ENCODE assay signal across 16 cellular contexts in genomic region chr18:36527740-36528455, GRCh38.
A peak's percentile ranks its signal among the peaks of the same experiment; 100 is the strongest.
DNase-seq lines count a peak whose midpoint lies in the region; ATAC-seq and TF ChIP-seq lines count a peak whose summit lies in the region.
"Had no signal": no experiment of that assay in that cellular context is flagged by ENCODE, and none has a peak within 500 bp of the region (broad histone marks: within the 10 kb centered on the region; RNA-seq: fewer than 3 reads in every experiment).

No MANE protein-coding gene starts in this region.

- no peaks in the 10 kb centered on the region for H3K9me2 ChIP-seq in PC-9 (ENCODE audit: insufficient read depth)

- POLR2A ChIA-PET in PC-9 (lab: Charles Lee; ENCODE audit: unreplicated experiment): no interaction called here

- no peak overlapping the region for H3K4me3 ChIP-seq in left ventricle myocardium inferior
- H3K4me3 ChIP-seq in right cardiac atrium (ENCODE audit: low read length): no peak overlapping the region
- H3K4me3 ChIP-seq in PC-9: no peak overlapping the region
- H3K4me3 ChIP-seq: BLaER1 treated with 17β-estradiol and CSF1 and Interleukin-3, amounts not matched to agents 10 nM and 100 nM had no signal

- intact Hi-C loops in left ventricle myocardium inferior (cut with micrococcal nuclease): no loop called here
- intact Hi-C loops in right cardiac atrium (cut with DNase I): no loop called here
- intact Hi-C loops in PC-9 (cut with micrococcal nuclease; ENCODE audit: unreplicated experiment): no loop called here
- intact Hi-C loops in left colon (cut with DNase I, micrococcal nuclease): no loop called here

- CTCF ChIA-PET in PC-9 (lab: Charles Lee): no interaction called here

- no peaks in the 10 kb centered on the region for H4K20me1 ChIP-seq in PC-9 (ENCODE audit: insufficient read depth)
- H4K20me1 ChIP-seq: BLaER1 treated with 17β-estradiol and CSF1 and Interleukin-3, amounts not matched to agents 10 nM and 100 nM had no signal

- WGBS in right cardiac atrium: 70% methylated on average over 2 of the region's 2 CpGs

- H3F3A ChIP-seq in PC-9 (ENCODE audit: insufficient read depth, low read depth): no peaks in the 10 kb centered on the region

- H3K9me3 ChIP-seq in left ventricle myocardium inferior (replicated peaks): no peaks in the 10 kb centered on the region
- H3K9me3 ChIP-seq in right cardiac atrium (ENCODE audit: control insufficient read depth, low read length): no peaks in the 10 kb centered on the region
- no peaks in the 10 kb centered on the region for H3K9me3 ChIP-seq in PC-9 (ENCODE audit: insufficient read depth, low read depth)
- H3K9me3 ChIP-seq: BLaER1 treated with 17β-estradiol and CSF1 and Interleukin-3, amounts not matched to agents 10 nM and 100 nM had no signal

- H3K27me3 ChIP-seq in left ventricle myocardium inferior (ENCODE audit: low read depth) (no peaks in the 10 kb centered on the region), right cardiac atrium (ENCODE audit: control insufficient read depth, insufficient read depth) (no peaks in the 10 kb centered on the region), PC-9 (ENCODE audit: insufficient read depth, low read depth) (no peaks in the 10 kb centered on the region)
- H3K27me3 ChIP-seq: BLaER1 treated with 17β-estradiol and CSF1 and Interleukin-3, amounts not matched to agents 10 nM and 100 nM had no signal

- peaks cover 60% of the 10 kb centered on the region for H3K4me1 ChIP-seq in left ventricle myocardium inferior
- H3K4me1 ChIP-seq in right cardiac atrium (ENCODE audit: control insufficient read depth, insufficient read depth, low read length): peaks cover 3% of the 10 kb centered on the region
- H3K4me1 ChIP-seq in PC-9 (replicated peaks; ENCODE audit: insufficient read depth): 0 out of 2 replicates have a peak, but pooled peaks cover 8% of the 10 kb centered on the region

- H3K36me3 ChIP-seq in left ventricle myocardium inferior (no peaks in the 10 kb centered on the region), PC-9 (ENCODE audit: low read depth) (no peaks in the 10 kb centered on the region)
- H3K36me3 ChIP-seq: BLaER1 treated with 17β-estradiol and CSF1 and Interleukin-3, amounts not matched to agents 10 nM and 100 nM had no signal

- no peak for ATAC-seq in right cardiac atrium
- peak; percentile 54 for ATAC-seq in left colon

- DNase-seq in left ventricle myocardium inferior (no peak), right cardiac atrium (no peak), PC-9 (peak in 1 of 2 experiments; percentile 17), left colon (no peak), NCI-H2227 treated with DMSO at 0.1 percent for 48 hours (lab: John Stamatoyannopoulos, UW) (no peak), NCI-H2107 (lab: John Stamatoyannopoulos, UW) (no peak), T-helper 9 cell (no peak), NCI-H1105 treated with DMSO at 0.1 percent for 48 hours (lab: John Stamatoyannopoulos, UW) (no peak)
- DNase-seq: DMS 273 treated with DMSO at 0.1 percent for 48 hours; NCI-H1436 treated with DMSO at 0.1 percent for 48 hours; NCI-H2081 treated with DMSO at 0.1 percent for 48 hours; NCI-H226; NCI-H526; NK-92 treated with Interleukin-12 subunit alpha and Interleukin-12 subunit beta, amount 100 ng/mL, for 24 hours; SHP77 had no signal

- no peaks in the 10 kb centered on the region for H3K79me2 ChIP-seq in PC-9 (ENCODE audit: low read depth)

- H3K27ac ChIP-seq in left ventricle myocardium inferior (replicated peaks) (peak overlapping the region; percentile 12), right cardiac atrium (ENCODE audit: low read length) (no peak overlapping the region), PC-9 (no peak overlapping the region)
- H3K27ac ChIP-seq: BLaER1 treated with 17β-estradiol and CSF1 and Interleukin-3, amounts not matched to agents 10 nM and 100 nM had no signal

- no peak overlapping the region for H2AFZ ChIP-seq in PC-9

- TF ChIP-seq CTCF in left ventricle myocardium inferior (IDR thresholded peaks at IDR 0.05; ENCODE audit: borderline replicate concordance) (no peak), PC-9 (conservative IDR thresholded peaks at IDR 0.05) (no peak)

- BruUV-seq in PC-9 (replicated peaks; lab: Mats Ljungman, UMichigan): no TSS peak

- H3K4me2 ChIP-seq in PC-9: peak overlapping the region; percentile 16; the same call in 1 of the 2 replicates
- H3K4me2 ChIP-seq: BLaER1 treated with 17β-estradiol and CSF1 and Interleukin-3, amounts not matched to agents 10 nM and 100 nM had no signal
